25 cellular contexts compared by ENCODE assay signal in the genomic region with DNA sequence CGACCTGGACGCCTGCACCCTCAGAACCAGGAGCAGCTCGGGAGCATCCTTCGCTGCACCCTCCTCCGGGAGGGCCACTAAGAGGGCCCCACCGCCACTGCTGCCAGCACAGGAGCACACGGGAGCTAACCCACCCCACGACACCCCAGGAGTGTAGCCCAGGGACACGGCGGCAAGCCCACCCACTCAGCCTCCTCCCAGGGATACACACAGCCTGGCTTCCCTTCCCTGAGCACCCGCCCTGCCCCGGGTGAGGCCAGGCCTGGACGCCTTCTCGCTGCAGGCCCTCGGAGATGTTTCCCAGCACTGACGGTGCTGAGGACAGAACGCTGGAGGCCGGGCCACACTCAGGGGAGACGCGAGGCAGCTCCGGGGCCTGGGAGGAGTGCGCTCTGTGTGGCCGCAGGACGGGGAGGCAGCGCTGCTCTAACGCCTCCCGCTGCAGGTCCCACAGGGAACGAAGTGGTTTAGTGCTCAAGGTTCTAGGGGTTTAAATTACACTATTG.
"Had no signal": no experiment of that assay in that cellular context is flagged by ENCODE, and none has a peak within 500 bp of the region (broad histone marks: within the 10 kb centered on the region; RNA-seq: fewer than 3 reads in every experiment).

No MANE protein-coding gene starts in this region.

- H3K9me3 ChIP-seq: left ventricle myocardium inferior, ovary, right atrium auricular region, stomach, testis, thyroid gland, transverse colon, upper lobe of left lung, vagina had no signal

- H3K4me3 ChIP-seq: left ventricle myocardium inferior, lung, neural progenitor cell, ovary, right atrium auricular region, skin epidermis, stomach, testis, thyroid gland, transverse colon, upper lobe of left lung, vagina had no signal

- H3K36me3 ChIP-seq: left ventricle myocardium inferior, neural progenitor cell, ovary, right atrium auricular region, stomach, thyroid gland, transverse colon, vagina had no signal

- FAIRE-seq: islet of Langerhans had no signal

- H3K27me3 ChIP-seq: neural progenitor cell, ovary, right atrium auricular region, testis, thyroid gland, transverse colon, upper lobe of left lung, vagina had no signal

- DNase-seq: hypothalamus; immature natural killer cell; left ventricle myocardium inferior; mesendoderm; naive B cell; nephron progenitor cell; ovary; stimulated activated CD4-positive, alpha-beta T cell treated with anti-CD3 and anti-CD28 coated beads, Interleukin-12 subunit alpha, Interleukin-12 subunit beta, amount 100 ng/mL, for 4 hours; stimulated activated CD4-positive, alpha-beta T cell treated with anti-CD3 and anti-CD28 coated beads, Interleukin-15, amount 100 ng/mL, for 24 hours; stimulated activated CD4-positive, alpha-beta T cell treated with anti-CD3 and anti-CD28 coated beads, Interleukin-2, amount 100 ng/mL, for 24 hours; stimulated activated CD4-positive, alpha-beta T cell treated with anti-CD3 and anti-CD28 coated beads, Interleukin-4, amount 100 ng/mL, for 1 hour; stimulated activated naive B cell treated with anti-CD40 and anti-IgM and Interleukin-4, amounts not matched to agents 10 μg/mL and 1 μg/mL and 100 μg/mL, for 72 hours; stimulated activated naive CD8-positive, alpha-beta T cell treated with anti-CD3 and anti-CD28 coated beads, Interleukin-15, Interleukin-2, amounts not matched to agents 100 U/mL and 50 U/mL, for 24 hours; stomach; testis; thyroid gland; transverse colon had no signal

- H3K9ac ChIP-seq: neural progenitor cell had no signal

- ATAC-seq: sciatic nerve; stimulated activated naive B cell treated with anti-CD40 and anti-IgM and Interleukin-4, amounts not matched to agents 10 μg/mL and 1 μg/mL and 100 μg/mL, for 72 hours; stimulated activated naive CD8-positive, alpha-beta T cell treated with anti-CD3 and anti-CD28 coated beads, Interleukin-15, Interleukin-2, amounts not matched to agents 100 U/mL and 50 U/mL, for 24 hours had no signal

- H3K27ac ChIP-seq: left ventricle myocardium inferior, neural progenitor cell, ovary, right atrium auricular region, skin epidermis, stomach, testis, thyroid gland, transverse colon, upper lobe of left lung, vagina had no signal
